ENCODE assay signal across 27 cellular contexts in genomic region chr5:2764581-2764980, GRCh38. TPM values are rescaled to one million over a fixed set of nuclear protein-coding genes. Genes with fewer than 3 reads are reported as not detected.
"Had no signal": no experiment of that assay in that cellular context is flagged by ENCODE, and none has a peak within 500 bp of the region (broad histone marks: within the 10 kb centered on the region; RNA-seq: fewer than 3 reads in every experiment).

No MANE protein-coding gene starts in this region.

- H3K27ac ChIP-seq: dorsolateral prefrontal cortex, gastrocnemius medialis, prostate gland, right atrium auricular region, stomach, thyroid gland had no signal

- DNase-seq: cerebellar nuclear complex; cortex of kidney; dorsolateral prefrontal cortex; effector CD8-positive, alpha-beta T cell; endodermal cell; foreskin fibroblast; gastrocnemius medialis; left ventricle myocardium superior; natural killer cell; stimulated activated CD4-positive, alpha-beta T cell treated with anti-CD3 and anti-CD28 coated beads, Interleukin-12 subunit alpha, Interleukin-12 subunit beta, amount 100 ng/mL, for 4 hours; stimulated activated CD4-positive, alpha-beta T cell treated with anti-CD3 and anti-CD28 coated beads, Interleukin-1b, Interleukin-23, amount 100 ng/mL, for 48 hours; stimulated activated CD4-positive, alpha-beta T cell treated with anti-CD3 and anti-CD28 coated beads, Interleukin-4, amount 100 ng/mL, for 1 hour; stimulated activated CD8-positive, alpha-beta memory T cell treated with anti-CD3 and anti-CD28 coated beads, Interleukin-4, amount 100 ng/mL, for 48 hours; stimulated activated naive CD4-positive, alpha-beta T cell treated with Interleukin-2 at 50 U/mL for 16 hours; stomach; thyroid gland; trophoblast cell had no signal

- H3K9me3 ChIP-seq: gastrocnemius medialis, prostate gland, right atrium auricular region, stomach, thyroid gland had no signal

- H3K9me3 Mint-ChIP-seq: endodermal cell, neural crest cell had no signal

- H3K27me3 ChIP-seq: right atrium auricular region, thyroid gland had no signal

- H3K36me3 Mint-ChIP-seq: memory B cell, natural killer cell had no signal

- ATAC-seq: gastrocnemius medialis, left ventricle myocardium superior, natural killer cell, sciatic nerve had no signal

- H3K36me3 ChIP-seq: gastrocnemius medialis, prostate gland, right atrium auricular region, stomach, thyroid gland had no signal

- H3K4me3 ChIP-seq: dorsolateral prefrontal cortex, gastrocnemius medialis, lung, prostate gland, right atrium auricular region, smooth muscle cell, stomach, thyroid gland had no signal

- H3K4me3 Mint-ChIP-seq: endodermal cell, memory B cell, natural killer cell, neural crest cell had no signal

- H3K27me3 Mint-ChIP-seq: memory B cell had no signal

- H3K4me1 Mint-ChIP-seq: memory B cell, natural killer cell had no signal

- H3K4me2 ChIP-seq: smooth muscle cell had no signal

- FAIRE-seq: endothelial cell of umbilical vein, keratinocyte had no signal

- H3K4me1 ChIP-seq: gastrocnemius medialis, prostate gland, right atrium auricular region, stomach, thyroid gland had no signal

- H3K27ac Mint-ChIP-seq: endodermal cell, memory B cell, natural killer cell had no signal

RNA-seq across cellular contexts. Expression of gene IRX2, which starts 13.1 kb away (rescaled TPM):
- total RNA-seq: endothelial cell of umbilical vein, mononuclear cell, natural killer cell had no signal
